In genomic region chr19:19217110-19217509, GRCh38 we compare ENCODE assay signal across 15 cellular contexts. TPM values are rescaled to one million over a fixed set of nuclear protein-coding genes. Genes with fewer than 3 reads are reported as not detected.
DNase-seq lines count a peak whose midpoint lies in the region; ATAC-seq and TF ChIP-seq lines count a peak whose summit lies in the region.
"Had no signal": no experiment of that assay in that cellular context is flagged by ENCODE, and none has a peak within 500 bp of the region (broad histone marks: within the 10 kb centered on the region; RNA-seq: fewer than 3 reads in every experiment).

No MANE protein-coding gene starts in this region.

- H3K27ac Mint-ChIP-seq in glutamatergic neuron (ENCODE audit: unreplicated experiment), result no peak overlapping the region
- H3K27ac Mint-ChIP-seq in stimulated activated effector memory CD8-positive, alpha-beta T cell treated with anti-CD3 and anti-CD28 coated beads, Interleukin-12 subunit alpha, Interleukin-12 subunit beta, amount 100 ng/mL, for 72 hours, result no peak overlapping the region

- in situ Hi-C loops in KBM-7 (cut with MboI; ENCODE audit: low pct_unique_long_range_greater_than_20kb, low sequenced_read_pairs), result no loop called here

- H3K27me3 Mint-ChIP-seq in glutamatergic neuron (ENCODE audit: unreplicated experiment), result peaks cover 10% of the 10 kb centered on the region

- CTCF ChIA-PET in SK-N-SH (lab: Yijun Ruan, JAX), result interaction anchor here (1.3 to 1.4 kb wide), 3 partner anchors 10 to 12 kb away, joined by 3 to 4 read pairs (median 4); no protein-coding TSS in a partner anchor

- peaks cover 4% of the 10 kb centered on the region for H3K36me3 Mint-ChIP-seq in glutamatergic neuron (ENCODE audit: unreplicated experiment)
- H3K36me3 Mint-ChIP-seq in stimulated activated effector memory CD8-positive, alpha-beta T cell treated with anti-CD3 and anti-CD28 coated beads, Interleukin-12 subunit alpha, Interleukin-12 subunit beta, amount 100 ng/mL, for 72 hours, result no peaks in the 10 kb centered on the region

- TF ChIP-seq CTCF in SK-N-SH (IDR thresholded peaks at IDR 0.05), result peak; percentile 41
- no peak for TF ChIP-seq CTCF in glutamatergic neuron (IDR thresholded peaks at IDR 0.05; ENCODE audit: partially characterized antibody, unreplicated experiment)
- TF ChIP-seq CTCF in spleen (IDR thresholded peaks at IDR 0.05 in 8 of 11, conservative IDR thresholded peaks at IDR 0.05 in 3 of 11), result no peak

- no peak overlapping the region for H3K9ac ChIP-seq in SK-N-SH

- H3K4me2 ChIP-seq in SK-N-SH, result no peak overlapping the region
- H3K4me2 ChIP-seq: hepatocyte had no signal

- H3K4me3 ChIP-seq in SK-N-SH (ENCODE audit: low read depth in 2 of 2, low read length in 1 of 2), result no peak overlapping the region
- no peak overlapping the region for H3K4me3 ChIP-seq in spleen
- H3K4me3 ChIP-seq: hepatocyte, tibial nerve had no signal

- no peak for TF ChIP-seq EP300 in SK-N-SH (IDR thresholded peaks at IDR 0.05; ENCODE audit: borderline replicate concordance in 1 of 2, low read depth in 1 of 2, low read length in 1 of 2)

- intact Hi-C loops in spleen (cut with DNase I; ENCODE audit: low total_unique reads), result no loop called here

- H3K27me3 ChIP-seq in SK-N-SH (ENCODE audit: insufficient read depth) (no peaks in the 10 kb centered on the region), spleen (replicated peaks in 1 of 7) (peaks cover 0 to 82% (median 32%) of the 10 kb centered on the region in 7 donors)

- 0 out of 2 replicates have a peak, but pooled peaks have one; percentile 7 for TF ChIP-seq RAD21 in SK-N-SH (IDR thresholded peaks at IDR 0.05; ENCODE audit: low read length)

- no peaks in the 10 kb centered on the region for H3K9me2 ChIP-seq in SK-N-SH

- H3K4me1 Mint-ChIP-seq in glutamatergic neuron (ENCODE audit: low read depth, unreplicated experiment), result peaks cover 18% of the 10 kb centered on the region
- H3K4me1 Mint-ChIP-seq in stimulated activated effector memory CD8-positive, alpha-beta T cell treated with anti-CD3 and anti-CD28 coated beads, Interleukin-12 subunit alpha, Interleukin-12 subunit beta, amount 100 ng/mL, for 72 hours, result peaks cover 20% of the 10 kb centered on the region

- ATAC-seq in stimulated activated effector memory CD8-positive, alpha-beta T cell treated with anti-CD3 and anti-CD28 coated beads, Interleukin-12 subunit alpha, Interleukin-12 subunit beta, amount 100 ng/mL, for 72 hours, result no peak
- ATAC-seq in left lobe of liver, result no peak

- H3K27ac ChIP-seq in SK-N-SH (ENCODE audit: low read depth in 2 of 2, low read length in 1 of 2) (no peak overlapping the region), spleen (no peak overlapping the region)
- H3K27ac ChIP-seq: hepatocyte, neutrophil, tibial nerve had no signal

- H3F3A ChIP-seq in SK-N-SH (replicated peaks; ENCODE audit: insufficient read depth), result no peaks in the 10 kb centered on the region

- peak overlapping the region; percentile 20 for H3K4me3 Mint-ChIP-seq in glutamatergic neuron (ENCODE audit: unreplicated experiment)
- H3K4me3 Mint-ChIP-seq in stimulated activated effector memory CD8-positive, alpha-beta T cell treated with anti-CD3 and anti-CD28 coated beads, Interleukin-12 subunit alpha, Interleukin-12 subunit beta, amount 100 ng/mL, for 72 hours, result no peak overlapping the region

- H3K36me3 ChIP-seq in SK-N-SH (replicated peaks in 1 of 2; ENCODE audit: control insufficient read depth in 1 of 2, insufficient read depth in 2 of 2, low read length in 1 of 2) (no peaks in the 10 kb centered on the region), spleen (no peaks in the 10 kb centered on the region)
- H3K36me3 ChIP-seq: neutrophil, tibial nerve had no signal

- POLR2A ChIA-PET in SK-N-SH (lab: Yijun Ruan, JAX), result no interaction called here

- no peak for TF ChIP-seq POLR2A in spleen (IDR thresholded peaks at IDR 0.05)

- peaks cover 2% of the 10 kb centered on the region for H3K9me3 Mint-ChIP-seq in glutamatergic neuron (ENCODE audit: unreplicated experiment)
- H3K9me3 Mint-ChIP-seq in stimulated activated effector memory CD8-positive, alpha-beta T cell treated with anti-CD3 and anti-CD28 coated beads, Interleukin-12 subunit alpha, Interleukin-12 subunit beta, amount 100 ng/mL, for 72 hours, result no peaks in the 10 kb centered on the region

- H3K4me1 ChIP-seq in SK-N-SH (ENCODE audit: control insufficient read depth in 1 of 2, insufficient read depth in 2 of 2, low read depth in 1 of 2, low read length in 1 of 2) (peaks cover 0 to 4% of the 10 kb centered on the region in 2 experiments; a peak in 1 of 4 replicates), spleen (no peaks in the 10 kb centered on the region)
- H3K4me1 ChIP-seq: tibial nerve had no signal

- no peaks in the 10 kb centered on the region for H3K79me2 ChIP-seq in SK-N-SH (ENCODE audit: insufficient read depth)
- H3K79me2 ChIP-seq: hepatocyte had no signal

- peak; percentile 13 for DNase-seq in DMS53 treated with DMSO at 0.1 percent for 48 hours (lab: John Stamatoyannopoulos, UW; ENCODE audit: unreplicated experiment)
- peak; percentile 34 for DNase-seq in KBM-7
- DNase-seq in SK-N-SH, result peak; percentile 66
- DNase-seq in glutamatergic neuron, result no peak
- no peak for DNase-seq in stimulated activated effector memory CD8-positive, alpha-beta T cell treated with anti-CD3 and anti-CD28 coated beads, Interleukin-12 subunit alpha, Interleukin-12 subunit beta, amount 100 ng/mL, for 72 hours (ENCODE audit: low spot score in 2 of 2)
- DNase-seq in left lobe of liver (ENCODE audit: low spot score), result no peak
- no peak for DNase-seq in spleen
- no peak for DNase-seq in cortex of kidney (lab: John Stamatoyannopoulos, UW)
- DNase-seq: central memory CD4-positive, alpha-beta T cell; DMS79; Kasumi-1; stimulated activated CD4-positive, alpha-beta T cell treated with anti-CD3 and anti-CD28 coated beads, Interleukin-4, amount 100 ng/mL, for 24 hours had no signal

- H2AFZ ChIP-seq in SK-N-SH (ENCODE audit: low read depth), result no peak overlapping the region
- H2AFZ ChIP-seq: hepatocyte had no signal

- 55% methylated on average over 4 of the region's 4 CpGs for WGBS in SK-N-SH (ENCODE audit: low lambda C conversion rate)
- 51 to 58% (median 55%) methylated on average over 4 of the region's 4 CpGs for WGBS in spleen, 5 donors

- no peaks in the 10 kb centered on the region for H3K9me3 ChIP-seq in SK-N-SH
- peaks cover 0 to 6% (median 0%) of the 10 kb centered on the region in 8 donors for H3K9me3 ChIP-seq in spleen
- H3K9me3 ChIP-seq: neutrophil had no signal

- no peaks in the 10 kb centered on the region for H4K20me1 ChIP-seq in SK-N-SH (ENCODE audit: insufficient read depth)

TF ChIP-seq in SK-N-SH, 30 proteins besides CTCF, POLR2A, EP300 and RAD21 (continues in another document):
- TF ChIP-seq USF1 (IDR thresholded peaks at IDR 0.05; ENCODE audit: borderline replicate concordance, low read depth) (no peak), FOXJ3 (CRISPR knock-in tag; IDR thresholded peaks at IDR 0.05) (no peak), ELF1 (IDR thresholded peaks at IDR 0.05) (no peak), IRF3 (IDR thresholded peaks at IDR 0.05; ENCODE audit: low read depth, low read length) (no peak), RXRA (IDR thresholded peaks at IDR 0.05; ENCODE audit: borderline replicate concordance, low read depth) (no peak)

RNA-seq across cellular contexts. Expression of gene NCAN, which starts 5.4 kb away (rescaled TPM):
- 0.03 and 0.10 TPM in 2 replicates for polyA plus RNA-seq in SK-N-SH (2012; rRNA removed)
- 0.16 and 0.17 TPM in 2 replicates for polyA plus RNA-seq in SK-N-SH (2012; cell fraction: cytosol; rRNA removed)
- polyA plus RNA-seq in SK-N-SH (2012; cell fraction: nucleus; rRNA removed), result 0.07 and 0.18 TPM in 2 replicates
- total RNA-seq in glutamatergic neuron (ENCODE audit: unreplicated experiment), result 186 TPM
- total RNA-seq in left lobe of liver, result 0.20 TPM
- total RNA-seq in spleen, result under 1 TPM in 1 of 7 donors, not detected in 6; 0.17 TPM
- polyA plus RNA-seq in spleen, result not detected
- total RNA-seq: tibial nerve had no signal
- polyA plus RNA-seq: hepatocyte had no signal

RNA-seq across cellular contexts. Expression of gene NR2C2AP, which starts 13.9 kb away (rescaled TPM):
- polyA plus RNA-seq in SK-N-SH (2012; rRNA removed) (21.2 and 21.9 TPM in 2 replicates), spleen (10 to 100 TPM; 24.2 to 27.9 (median 25.8) TPM)
- polyA plus RNA-seq in SK-N-SH (2012; cell fraction: cytosol; rRNA removed), result 14.0 and 17.5 TPM in 2 replicates
- polyA plus RNA-seq in SK-N-SH (2012; cell fraction: nucleus; rRNA removed), result 32.1 and 33.6 TPM in 2 replicates
- total RNA-seq in glutamatergic neuron (ENCODE audit: unreplicated experiment) (5.5 TPM), left lobe of liver (3.5 TPM), spleen (10 to 100 TPM in 6 of 7 donors, 1 to 10 TPM in 1; 9.9 to 15.5 (median 13.8) TPM)

RNA-seq across cellular contexts. Expression of gene RFXANK, which starts 25.1 kb away (rescaled TPM):
- polyA plus RNA-seq in SK-N-SH (2012; rRNA removed) (98.2 and 117 TPM in 2 replicates), spleen (100 to 1,000 TPM; 122 to 139 (median 131) TPM)
- 44.4 and 60.1 TPM in 2 replicates for polyA plus RNA-seq in SK-N-SH (2012; cell fraction: cytosol; rRNA removed)
- polyA plus RNA-seq in SK-N-SH (2012; cell fraction: nucleus; rRNA removed), result 268 and 280 TPM in 2 replicates
- total RNA-seq in glutamatergic neuron (ENCODE audit: unreplicated experiment) (73.5 TPM), left lobe of liver (20.8 TPM), spleen (10 to 100 TPM; 47.4 to 78.4 (median 72.6) TPM)

RNA-seq across cellular contexts. Expression of gene BORCS8, which starts 25.2 kb away (rescaled TPM):
- polyA plus RNA-seq in SK-N-SH (2012; rRNA removed) (33.7 and 36.4 TPM in 2 replicates), spleen (10 to 100 TPM; 20.5 to 38.8 (median 26.5) TPM)
- 21.3 and 26.1 TPM in 2 replicates for polyA plus RNA-seq in SK-N-SH (2012; cell fraction: cytosol; rRNA removed)
- polyA plus RNA-seq in SK-N-SH (2012; cell fraction: nucleus; rRNA removed), result 44.0 and 46.3 TPM in 2 replicates
- total RNA-seq in glutamatergic neuron (ENCODE audit: unreplicated experiment) (20.5 TPM), left lobe of liver (13.3 TPM), spleen (10 to 100 TPM; 14.0 to 52.1 (median 26.0) TPM)

RNA-seq across cellular contexts. Expression of gene MEF2B, which starts 47.0 kb away (rescaled TPM):
- 1.0 and 1.1 TPM in 2 replicates for polyA plus RNA-seq in SK-N-SH (2012; rRNA removed)
- 0.40 and 0.55 TPM in 2 replicates for polyA plus RNA-seq in SK-N-SH (2012; cell fraction: cytosol; rRNA removed)
- 4.3 and 4.6 TPM in 2 replicates for polyA plus RNA-seq in SK-N-SH (2012; cell fraction: nucleus; rRNA removed)
- 1.7 TPM for total RNA-seq in glutamatergic neuron (ENCODE audit: unreplicated experiment)
- total RNA-seq in left lobe of liver, result 2.8 TPM
- 1 to 10 TPM; 2.6 to 7.8 (median 3.6) TPM for total RNA-seq in spleen
- 10 to 100 TPM in 1 of 3 donors, 1 to 10 TPM in 2; 2.2 to 15.5 (median 2.7) TPM for polyA plus RNA-seq in spleen

Comparison
In these comparisons a context has a peak if more than half of its experiments do, and no peak if none do; other contexts are left out.
1. DNase-seq: peak in DMS53 treated with DMSO at 0.1 percent for 48 hours (single experiment), KBM-7 (single experiment) and SK-N-SH (single experiment); none in glutamatergic neuron (single experiment), stimulated activated effector memory CD8-positive, alpha-beta T cell treated with anti-CD3 and anti-CD28 coated beads, Interleukin-12 subunit alpha, Interleukin-12 subunit beta, amount 100 ng/mL, for 72 hours (0 of 2), left lobe of liver (single experiment), spleen (single experiment) and cortex of kidney (single experiment).
2. RNA of gene NCAN, which starts 5.4 kb away (total RNA-seq): 186 TPM in glutamatergic neuron (single experiment); 0.20 TPM in left lobe of liver (single experiment) and 0.17 TPM in spleen; every median in the first group is over 100 times any median in the second.